In genomic region chr2:54549912-54550518, GRCh38 we compare ENCODE assay signal across 16 cellular contexts.
DNase-seq lines count a peak whose midpoint lies in the region; TF ChIP-seq lines count a peak whose summit lies in the region.
"Had no signal": no experiment of that assay in that cellular context is flagged by ENCODE, and none has a peak within 500 bp of the region (broad histone marks: within the 10 kb centered on the region; RNA-seq: fewer than 3 reads in every experiment).

No MANE protein-coding gene starts in this region.

- H2AFZ ChIP-seq in parathyroid adenoma = peak overlapping the region; percentile 43

- H3K27me3 Mint-ChIP-seq in activated T-cell treated with anti-CD3 and anti-CD28 coated beads, Interleukin-2, amount 50 U/mL, for 24 hours = no peaks in the 10 kb centered on the region
- H3K27me3 Mint-ChIP-seq in activated naive CD8-positive, alpha-beta T cell treated with anti-CD3 and anti-CD28 coated beads for 36 hours = no peaks in the 10 kb centered on the region
- H3K27me3 Mint-ChIP-seq: stimulated activated memory B cell treated with anti-CD40 and anti-IgM and Interleukin-4, amounts not matched to agents 10 μg/mL and 1 μg/mL and 100 μg/mL, for 72 hours had no signal

- no peak for TF ChIP-seq POLR2A in adrenal gland (IDR thresholded peaks at IDR 0.05)

- H3K4me3 Mint-ChIP-seq in activated T-cell treated with anti-CD3 and anti-CD28 coated beads, Interleukin-2, amount 50 U/mL, for 24 hours = no peak overlapping the region
- no peak overlapping the region for H3K4me3 Mint-ChIP-seq in activated naive CD8-positive, alpha-beta T cell treated with anti-CD3 and anti-CD28 coated beads for 36 hours
- H3K4me3 Mint-ChIP-seq: stimulated activated memory B cell treated with anti-CD40 and anti-IgM and Interleukin-4, amounts not matched to agents 10 μg/mL and 1 μg/mL and 100 μg/mL, for 72 hours had no signal

- H3K27ac ChIP-seq in adrenal gland (peak overlapping the region in 1 of 5 donors; percentile 64), left ventricle myocardium inferior (replicated peaks) (peak overlapping the region; percentile 47), parathyroid adenoma (peak overlapping the region; percentile 71)
- H3K27ac ChIP-seq: SJCRH30, vagina had no signal

- DNase-seq in Caki2 (ENCODE audit: low read depth) (peak; percentile 31), adrenal gland (peak in 6 of 7 donors; percentile 48 to 73 (median 62)), left ventricle myocardium inferior (no peak), posterior vena cava (ENCODE audit: low spot score) (no peak), NK-92 (lab: John Stamatoyannopoulos, UW; ENCODE audit: unreplicated experiment) (no peak)
- DNase-seq in activated T-cell treated with anti-CD3 and anti-CD28 coated beads, Interleukin-2, amount 50 U/mL, for 24 hours = no peak
- no peak for DNase-seq in activated naive CD8-positive, alpha-beta T cell treated with anti-CD3 and anti-CD28 coated beads for 36 hours
- DNase-seq: activated CD8-positive, alpha-beta memory T cell treated with anti-CD3 and anti-CD28 coated beads, Interleukin-2, amount 50 U/mL, for 4 hours; activated gamma-delta T cell treated with Interleukin-2 at 50 U/mL for 16 hours; aorta; erythroblast; GF-D8; SJCRH30 had no signal

- H3K9me3 Mint-ChIP-seq in activated T-cell treated with anti-CD3 and anti-CD28 coated beads, Interleukin-2, amount 50 U/mL, for 24 hours = no peaks in the 10 kb centered on the region
- no peaks in the 10 kb centered on the region for H3K9me3 Mint-ChIP-seq in activated naive CD8-positive, alpha-beta T cell treated with anti-CD3 and anti-CD28 coated beads for 36 hours
- H3K9me3 Mint-ChIP-seq: stimulated activated memory B cell treated with anti-CD40 and anti-IgM and Interleukin-4, amounts not matched to agents 10 μg/mL and 1 μg/mL and 100 μg/mL, for 72 hours had no signal

- H3K27me3 ChIP-seq in adrenal gland (no peaks in the 10 kb centered on the region), left ventricle myocardium inferior (ENCODE audit: low read depth) (no peaks in the 10 kb centered on the region), parathyroid adenoma (ENCODE audit: control insufficient read depth, insufficient read depth, low read length) (no peaks in the 10 kb centered on the region)
- H3K27me3 ChIP-seq: SJCRH30, vagina had no signal

- 34 to 59% (median 50%) methylated on average over 4 of the region's 4 CpGs for WGBS in adrenal gland, 4 donors

- in situ Hi-C loops in Caki2 (cut with HindIII; ENCODE audit: low pct_unique_long_range_greater_than_20kb, low sequenced_read_pairs) = no loop called here

- intact Hi-C loops in adrenal gland (cut with DNase I) = no loop called here
- intact Hi-C loops in left ventricle myocardium inferior (cut with micrococcal nuclease) = no loop called here
- intact Hi-C loops in posterior vena cava (cut with DNase I) = loop anchor here in 1 of 2 donors (10.0 kb wide), 1 partner anchor 95 kb away; no protein-coding TSS in a partner anchor

- H3K4me1 ChIP-seq in adrenal gland (replicated peaks in 1 of 2) (peaks cover 10 to 36% of the 10 kb centered on the region in 2 donors), left ventricle myocardium inferior (peaks cover 99% of the 10 kb centered on the region), parathyroid adenoma (peaks cover 45% of the 10 kb centered on the region)
- H3K4me1 ChIP-seq: SJCRH30 had no signal

- H3K9me3 ChIP-seq in adrenal gland (replicated peaks in 1 of 3) (no peaks in the 10 kb centered on the region), left ventricle myocardium inferior (replicated peaks) (no peaks in the 10 kb centered on the region), parathyroid adenoma (ENCODE audit: control insufficient read depth, low read length) (no peaks in the 10 kb centered on the region)
- H3K9me3 ChIP-seq: SJCRH30, vagina had no signal

- TF ChIP-seq CTCF in adrenal gland (IDR thresholded peaks at IDR 0.05) (no peak), left ventricle myocardium inferior (IDR thresholded peaks at IDR 0.05; ENCODE audit: borderline replicate concordance) (no peak), parathyroid adenoma (IDR thresholded peaks at IDR 0.05) (no peak)

- H3K9ac ChIP-seq in parathyroid adenoma = no peak overlapping the region

- peaks cover 34% of the 10 kb centered on the region for H3K4me1 Mint-ChIP-seq in activated T-cell treated with anti-CD3 and anti-CD28 coated beads, Interleukin-2, amount 50 U/mL, for 24 hours (ENCODE audit: low read depth)
- H3K4me1 Mint-ChIP-seq in activated naive CD8-positive, alpha-beta T cell treated with anti-CD3 and anti-CD28 coated beads for 36 hours = peaks cover 29% of the 10 kb centered on the region

- H3K36me3 Mint-ChIP-seq in activated T-cell treated with anti-CD3 and anti-CD28 coated beads, Interleukin-2, amount 50 U/mL, for 24 hours (ENCODE audit: low read depth) = no peaks in the 10 kb centered on the region
- H3K36me3 Mint-ChIP-seq in activated naive CD8-positive, alpha-beta T cell treated with anti-CD3 and anti-CD28 coated beads for 36 hours = no peaks in the 10 kb centered on the region
- H3K36me3 Mint-ChIP-seq: stimulated activated memory B cell treated with anti-CD40 and anti-IgM and Interleukin-4, amounts not matched to agents 10 μg/mL and 1 μg/mL and 100 μg/mL, for 72 hours had no signal

- no peaks in the 10 kb centered on the region for H3K36me3 ChIP-seq in adrenal gland (replicated peaks in 1 of 2)
- no peaks in the 10 kb centered on the region for H3K36me3 ChIP-seq in left ventricle myocardium inferior
- no peaks in the 10 kb centered on the region for H3K36me3 ChIP-seq in parathyroid adenoma (ENCODE audit: control insufficient read depth, insufficient read depth, low read length)
- H3K36me3 ChIP-seq: vagina had no signal

- H3K27ac Mint-ChIP-seq in activated T-cell treated with anti-CD3 and anti-CD28 coated beads, Interleukin-2, amount 50 U/mL, for 24 hours = no peak overlapping the region
- H3K27ac Mint-ChIP-seq in activated naive CD8-positive, alpha-beta T cell treated with anti-CD3 and anti-CD28 coated beads for 36 hours = no peak overlapping the region

- H3K4me2 ChIP-seq in parathyroid adenoma (ENCODE audit: low read length) = peak overlapping the region; percentile 24

- H3K4me3 ChIP-seq in adrenal gland = no peak overlapping the region
- no peak overlapping the region for H3K4me3 ChIP-seq in left ventricle myocardium inferior
- H3K4me3 ChIP-seq in parathyroid adenoma (ENCODE audit: low read depth, low read length) = peak overlapping the region; percentile 11
- H3K4me3 ChIP-seq: SJCRH30, vagina had no signal

- peaks cover 49% of the 10 kb centered on the region for H3K79me2 ChIP-seq in parathyroid adenoma

Comparison
In these comparisons a context has a peak if more than half of its experiments do, and no peak if none do; other contexts are left out.
1. DNase-seq: peak in Caki2 (single experiment) and adrenal gland (6 of 7); none in left ventricle myocardium inferior (single experiment), posterior vena cava (single experiment), NK-92 (single experiment), activated T-cell treated with anti-CD3 and anti-CD28 coated beads, Interleukin-2, amount 50 U/mL, for 24 hours (single experiment) and activated naive CD8-positive, alpha-beta T cell treated with anti-CD3 and anti-CD28 coated beads for 36 hours (single experiment).